Comparison of ENCODE assay signal across 10 cellular contexts in the genomic region with DNA sequence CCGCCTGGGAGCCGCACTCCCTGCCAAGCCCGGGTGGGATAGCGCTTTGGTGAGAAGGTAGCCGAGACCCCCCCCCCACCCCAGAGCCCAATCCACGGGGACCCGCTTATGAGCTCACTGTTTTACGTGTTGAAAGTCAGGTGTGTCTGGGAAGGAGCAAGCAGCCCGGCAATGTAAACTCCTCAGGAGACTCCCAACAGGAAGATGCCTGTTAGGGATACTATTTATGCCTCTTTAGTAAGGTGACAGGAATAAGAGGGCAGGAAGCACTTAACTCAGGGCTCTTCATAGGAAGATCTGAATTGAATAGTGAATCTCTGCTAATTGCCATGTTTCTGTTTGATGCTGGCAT. TPM values are rescaled to one million over a fixed set of nuclear protein-coding genes. Genes with fewer than 3 reads are reported as not detected.
A peak's percentile ranks its signal among the peaks of the same experiment; 100 is the strongest.
DNase-seq lines count a peak whose midpoint lies in the region; ATAC-seq, FAIRE-seq and TF ChIP-seq lines count a peak whose summit lies in the region.
"Had no signal": no experiment of that assay in that cellular context is flagged by ENCODE, and none has a peak within 500 bp of the region (broad histone marks: within the 10 kb centered on the region; RNA-seq: fewer than 3 reads in every experiment).

No MANE protein-coding gene starts in this region.

- H3K36me3 Mint-ChIP-seq in stimulated activated naive B cell treated with anti-CD40 and anti-IgM and Interleukin-4, amounts not matched to agents 10 μg/mL and 1 μg/mL and 100 μg/mL, for 72 hours: peaks cover 4 to 11% of the 10 kb centered on the region in 2 donors

- peak overlapping the region; percentile 34 for H3K4me3 ChIP-seq in HL-60 (replicated peaks; ENCODE audit: insufficient read depth, low read length)
- no peak overlapping the region for H3K4me3 ChIP-seq in hepatocyte

- no peaks in the 10 kb centered on the region for H3K79me2 ChIP-seq in hepatocyte

- no peaks in the 10 kb centered on the region for H3K9me3 ChIP-seq in hepatocyte (ENCODE audit: low read depth)

- 2% methylated on average over 3 of the region's 9 CpGs for WGBS in hepatocyte (ENCODE audit: low lambda C conversion rate, missing lambda C conversion rate)

- peak overlapping the region; percentile 94 for H3K4me2 ChIP-seq in hepatocyte

- no peaks in the 10 kb centered on the region for H4K20me1 ChIP-seq in hepatocyte (ENCODE audit: insufficient read depth, poor library complexity, severe bottlenecking)

- FAIRE-seq in GM19239 (lab: Jason Lieb, UNC): no peak

- H3K27ac ChIP-seq in HL-60 (replicated peaks): no peak overlapping the region
- peak overlapping the region; percentile 28; the same call in 1 of the 2 replicates for H3K27ac ChIP-seq in VCaP
- H3K27ac ChIP-seq in hepatocyte: no peak overlapping the region

- TF ChIP-seq CTCF in HL-60 (IDR thresholded peaks at IDR 0.05; ENCODE audit: insufficient read depth, low read length): no peak
- no peak for TF ChIP-seq CTCF in VCaP (conservative IDR thresholded peaks at IDR 0.05)
- no peak for TF ChIP-seq CTCF in hepatocyte (IDR thresholded peaks at IDR 0.05; ENCODE audit: poor library complexity)

- H2AFZ ChIP-seq in hepatocyte: no peak overlapping the region

- ATAC-seq in stimulated activated naive B cell treated with anti-CD40 and anti-IgM and Interleukin-4, amounts not matched to agents 10 μg/mL and 1 μg/mL and 100 μg/mL, for 72 hours (replicated peaks): peak in 1 of 2 donors; percentile 24
- no peak for ATAC-seq in HG03135 (IDR thresholded peaks at IDR 0.05; ENCODE audit: unreplicated experiment)

- H3K27ac Mint-ChIP-seq in stimulated activated naive B cell treated with anti-CD40 and anti-IgM and Interleukin-4, amounts not matched to agents 10 μg/mL and 1 μg/mL and 100 μg/mL, for 72 hours: no peak overlapping the region

- H3K4me1 Mint-ChIP-seq in stimulated activated naive B cell treated with anti-CD40 and anti-IgM and Interleukin-4, amounts not matched to agents 10 μg/mL and 1 μg/mL and 100 μg/mL, for 72 hours: peaks cover 40 to 73% of the 10 kb centered on the region in 2 donors

- H3K4me3 Mint-ChIP-seq in stimulated activated naive B cell treated with anti-CD40 and anti-IgM and Interleukin-4, amounts not matched to agents 10 μg/mL and 1 μg/mL and 100 μg/mL, for 72 hours: peak overlapping the region; percentile 87 to 91

- no peaks in the 10 kb centered on the region for H3K9me3 Mint-ChIP-seq in stimulated activated naive B cell treated with anti-CD40 and anti-IgM and Interleukin-4, amounts not matched to agents 10 μg/mL and 1 μg/mL and 100 μg/mL, for 72 hours

- H3K36me3 ChIP-seq in hepatocyte (replicated peaks; ENCODE audit: insufficient read depth, low read depth): no peaks in the 10 kb centered on the region

- H3K4me1 ChIP-seq in hepatocyte (ENCODE audit: insufficient read depth): peaks cover 3% of the 10 kb centered on the region

- peaks cover 20 to 23% of the 10 kb centered on the region in 2 donors for H3K27me3 Mint-ChIP-seq in stimulated activated naive B cell treated with anti-CD40 and anti-IgM and Interleukin-4, amounts not matched to agents 10 μg/mL and 1 μg/mL and 100 μg/mL, for 72 hours

- no peak for DNase-seq in HL-60 (ENCODE audit: low read depth in 1 of 2, low spot score in 1 of 2)
- no peak for DNase-seq in hepatocyte (ENCODE audit: low spot score)
- no peak for DNase-seq in stimulated activated naive B cell treated with anti-CD40 and anti-IgM and Interleukin-4, amounts not matched to agents 10 μg/mL and 1 μg/mL and 100 μg/mL, for 72 hours
- DNase-seq in NCI-H1694 (lab: John Stamatoyannopoulos, UW): no peak
- DNase-seq in NCI-H345 (lab: John Stamatoyannopoulos, UW): no peak
- no peak for DNase-seq in GM19239 (ENCODE audit: insufficient read length, low spot score)
- DNase-seq: activated CD4-positive, alpha-beta T cell treated with anti-CD3 and anti-CD28 coated beads for 1 hour; stimulated activated CD4-positive, alpha-beta T cell treated with anti-CD3 and anti-CD28 coated beads, Interleukin-2, amount 100 ng/mL, for 48 hours had no signal

- no peaks in the 10 kb centered on the region for H3K9me2 ChIP-seq in hepatocyte (replicated peaks; ENCODE audit: insufficient read depth)

- H3K27me3 ChIP-seq in HL-60 (ENCODE audit: insufficient read depth, poor library complexity, severe bottlenecking) (peaks cover 8% of the 10 kb centered on the region), hepatocyte (peaks cover 21% of the 10 kb centered on the region)

RNA-seq across cellular contexts. Expression of a gene that starts 0.4 kb away (rescaled TPM):
- total RNA-seq in hepatocyte: 0.52 and 1.8 TPM in 2 replicates
- 1.7 and 4.1 TPM in 2 replicates for polyA plus RNA-seq in hepatocyte
